In genomic region chr16:87498324-87499188, GRCh38 we compare ENCODE assay signal across 1 cellular context.
TF ChIP-seq lines count a peak whose summit lies in the region.

No MANE protein-coding gene starts in this region.

TF ChIP-seq in HepG2, 621 proteins besides CTCF, POLR2A, EP300 and RAD21 (continued from another document and continues in another):
- TF ChIP-seq NFAT5 (CRISPR knock-in tag; IDR thresholded peaks at IDR 0.05) (no peak), THAP9 (CRISPR knock-in tag; IDR thresholded peaks at IDR 0.05; ENCODE audit: borderline replicate concordance) (no peak), CEBPG (CRISPR knock-in tag; IDR thresholded peaks at IDR 0.05) (peak; percentile 44), HOXA5 (CRISPR knock-in tag; IDR thresholded peaks at IDR 0.05) (peak; percentile 56; the same call in 1 of the 2 replicates), NFE2 (CRISPR knock-in tag; IDR thresholded peaks at IDR 0.05) (no peak), ZKSCAN8 (CRISPR knock-in tag; IDR thresholded peaks at IDR 0.05; ENCODE audit: borderline replicate concordance) (0 out of 2 replicates have a peak, but pooled peaks have one; percentile 25), REPIN1 (CRISPR knock-in tag; IDR thresholded peaks at IDR 0.05; ENCODE audit: borderline replicate concordance, low read depth) (no peak), MLLT10 (CRISPR knock-in tag; IDR thresholded peaks at IDR 0.05) (no peak), CENPX (CRISPR knock-in tag; IDR thresholded peaks at IDR 0.05) (no peak), ZBTB7B (CRISPR knock-in tag; IDR thresholded peaks at IDR 0.05) (no peak), DRAP1 (CRISPR knock-in tag; IDR thresholded peaks at IDR 0.05) (no peak), ZBTB33 (CRISPR knock-in tag; IDR thresholded peaks at IDR 0.05) (no peak), ZNF496 (CRISPR knock-in tag; IDR thresholded peaks at IDR 0.05; ENCODE audit: insufficient replicate concordance) (no peak), GPN1 (CRISPR knock-in tag; IDR thresholded peaks at IDR 0.05; ENCODE audit: borderline replicate concordance) (no peak), ZNF205 (CRISPR knock-in tag; IDR thresholded peaks at IDR 0.05) (no peak), ZHX2 (IDR thresholded peaks at IDR 0.05; ENCODE audit: low read depth) (no peak), ZHX2 (CRISPR knock-in tag; IDR thresholded peaks at IDR 0.05; ENCODE audit: borderline replicate concordance) (no peak), NCOR1 (IDR thresholded peaks at IDR 0.05; ENCODE audit: borderline replicate concordance, low read length) (no peak), AHDC1 (CRISPR knock-in tag; IDR thresholded peaks at IDR 0.05; ENCODE audit: borderline replicate concordance) (peak; percentile 67; the same call in 1 of the 2 replicates), ZFP37 (CRISPR knock-in tag; IDR thresholded peaks at IDR 0.05; ENCODE audit: borderline replicate concordance) (no peak), ZNF704 (CRISPR knock-in tag; IDR thresholded peaks at IDR 0.05; ENCODE audit: borderline replicate concordance) (no peak), ZNF24 (IDR thresholded peaks at IDR 0.05) (no peak), RBM39 (IDR thresholded peaks at IDR 0.05; ENCODE audit: low read depth, low read length, poor library complexity, severe bottlenecking) (no peak), ZNF274 (CRISPR knock-in tag; IDR thresholded peaks at IDR 0.05) (no peak), HDAC1 (CRISPR knock-in tag; IDR thresholded peaks at IDR 0.05) (peak; percentile 37; the same call in 1 of the 2 replicates), GMEB1 (CRISPR knock-in tag; IDR thresholded peaks at IDR 0.05; ENCODE audit: borderline replicate concordance) (no peak), HOXD1 (CRISPR knock-in tag; IDR thresholded peaks at IDR 0.05) (no peak), SRSF4 (IDR thresholded peaks at IDR 0.05; ENCODE audit: low read depth, low read length, poor library complexity, severe bottlenecking) (no peak)
